Comparison of ENCODE assay signal across 19 cellular contexts in genomic region chr5:62371409-62371808, GRCh38.
"Had no signal": no experiment of that assay in that cellular context is flagged by ENCODE, and none has a peak within 500 bp of the region (broad histone marks: within the 10 kb centered on the region; RNA-seq: fewer than 3 reads in every experiment).

No MANE protein-coding gene starts in this region.

- DNase-seq: activated CD4-positive, alpha-beta T cell treated with anti-CD3 and anti-CD28 coated beads, Interleukin-2, amount 10 ng/mL, durations not matched to agents 7 days and 5 days; activated gamma-delta T cell treated with Interleukin-2 at 50 U/mL for 16 hours; activated naive CD8-positive, alpha-beta T cell treated with anti-CD3 and anti-CD28 coated beads for 36 hours; central memory CD4-positive, alpha-beta T cell; endodermal cell; erythroblast; gastrocnemius medialis; head of caudate nucleus; left ventricle myocardium superior; retina; stimulated activated CD4-positive, alpha-beta T cell treated with anti-CD3 and anti-CD28 coated beads, Interleukin-2, amount 100 ng/mL, for 24 hours; stimulated activated naive CD8-positive, alpha-beta T cell treated with anti-CD3 and anti-CD28 coated beads, Interleukin-15, amount 100 ng/mL, for 72 hours; trophoblast cell had no signal

- H3K27ac ChIP-seq: gastrocnemius medialis, vagina had no signal

- H3K4me1 ChIP-seq: gastrocnemius medialis, vagina had no signal

- H3K4me3 Mint-ChIP-seq: activated CD4-positive, alpha-beta T cell treated with anti-CD3 and anti-CD28 coated beads, Interleukin-2, amount 10 ng/mL, durations not matched to agents 7 days and 5 days; activated naive CD8-positive, alpha-beta T cell treated with anti-CD3 and anti-CD28 coated beads for 36 hours; activated T-helper 1 cell treated with anti-CD3 and anti-CD28 coated beads, Interleukin-12 subunit alpha, Interleukin-12 subunit beta, Interleukin-2, Interleukin-4 antibody, amounts not matched to agents 30 ng/mL and 10 ng/mL and 1 ng/mL, durations not matched to agents 14 hours and 24 hours and 36 hours; brain; endodermal cell; memory B cell; neural crest cell; stimulated activated naive CD8-positive, alpha-beta T cell treated with anti-CD3 and anti-CD28 coated beads, Interleukin-15, amount 100 ng/mL, for 72 hours had no signal

- H3K4me1 Mint-ChIP-seq: brain; endodermal cell; memory B cell; neural crest cell; stimulated activated naive CD8-positive, alpha-beta T cell treated with anti-CD3 and anti-CD28 coated beads, Interleukin-15, amount 100 ng/mL, for 72 hours had no signal

- H3K27ac Mint-ChIP-seq: activated naive CD8-positive, alpha-beta T cell treated with anti-CD3 and anti-CD28 coated beads for 36 hours; endodermal cell had no signal

- H3K9me3 ChIP-seq: gastrocnemius medialis, vagina had no signal

- H3K27me3 ChIP-seq: gastrocnemius medialis, vagina had no signal

- H3K4me3 ChIP-seq: gastrocnemius medialis, vagina had no signal

- H3K9me3 Mint-ChIP-seq: activated CD4-positive, alpha-beta T cell treated with anti-CD3 and anti-CD28 coated beads, Interleukin-2, amount 10 ng/mL, durations not matched to agents 7 days and 5 days; activated naive CD8-positive, alpha-beta T cell treated with anti-CD3 and anti-CD28 coated beads for 36 hours; activated T-helper 1 cell treated with anti-CD3 and anti-CD28 coated beads, Interleukin-12 subunit alpha, Interleukin-12 subunit beta, Interleukin-2, Interleukin-4 antibody, amounts not matched to agents 30 ng/mL and 10 ng/mL and 1 ng/mL, durations not matched to agents 14 hours and 24 hours and 36 hours; brain; endodermal cell; memory B cell; neural crest cell; stimulated activated naive CD8-positive, alpha-beta T cell treated with anti-CD3 and anti-CD28 coated beads, Interleukin-15, amount 100 ng/mL, for 72 hours had no signal

- H3K27me3 Mint-ChIP-seq: activated CD4-positive, alpha-beta T cell treated with anti-CD3 and anti-CD28 coated beads, Interleukin-2, amount 10 ng/mL, durations not matched to agents 7 days and 5 days; activated naive CD8-positive, alpha-beta T cell treated with anti-CD3 and anti-CD28 coated beads for 36 hours; brain; memory B cell; stimulated activated naive CD8-positive, alpha-beta T cell treated with anti-CD3 and anti-CD28 coated beads, Interleukin-15, amount 100 ng/mL, for 72 hours had no signal

- ATAC-seq: activated CD4-positive, CD25-positive, alpha-beta regulatory T cell treated with anti-CD3 and anti-CD28 coated beads, Interleukin-2, amount 50 U/mL, for 24 hours; gastrocnemius medialis; left ventricle myocardium superior; stimulated activated naive CD8-positive, alpha-beta T cell treated with anti-CD3 and anti-CD28 coated beads, Interleukin-15, amount 100 ng/mL, for 72 hours had no signal
